Comparison of ENCODE assay signal across 1 cellular context in the genomic region with DNA sequence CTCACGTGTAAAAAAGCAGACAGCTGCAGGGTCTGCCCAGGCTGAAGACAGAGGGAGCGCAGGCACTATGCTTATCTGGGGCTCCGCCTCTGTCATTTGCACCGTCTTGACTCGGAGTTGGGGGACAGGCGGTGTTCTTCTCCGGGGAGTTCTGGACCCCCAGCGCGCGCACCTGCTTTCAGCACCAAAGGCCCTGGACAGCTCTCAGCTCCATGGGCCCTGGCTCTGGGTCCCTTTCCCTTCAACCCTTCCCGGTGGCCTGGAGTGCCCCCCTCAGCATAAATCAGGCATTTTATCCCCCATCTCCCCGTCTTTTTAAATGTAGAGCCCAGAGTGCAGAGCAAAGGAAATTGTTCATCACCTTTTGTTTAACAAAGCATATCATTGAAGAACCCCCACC.
TF ChIP-seq lines count a peak whose summit lies in the region.

No MANE protein-coding gene starts in this region.

TF ChIP-seq in K562, 482 proteins besides CTCF, POLR2A, EP300 and RAD21 (continued from another document):
- no peak for TF ChIP-seq CTCFL (IDR thresholded peaks at IDR 0.05; ENCODE audit: borderline replicate concordance, insufficient read depth, low read depth, low read length, poor library complexity, severe bottlenecking)
- no peak for TF ChIP-seq ZNF668 (CRISPR knock-in tag; IDR thresholded peaks at IDR 0.05)
- TF ChIP-seq, protein P1, sequence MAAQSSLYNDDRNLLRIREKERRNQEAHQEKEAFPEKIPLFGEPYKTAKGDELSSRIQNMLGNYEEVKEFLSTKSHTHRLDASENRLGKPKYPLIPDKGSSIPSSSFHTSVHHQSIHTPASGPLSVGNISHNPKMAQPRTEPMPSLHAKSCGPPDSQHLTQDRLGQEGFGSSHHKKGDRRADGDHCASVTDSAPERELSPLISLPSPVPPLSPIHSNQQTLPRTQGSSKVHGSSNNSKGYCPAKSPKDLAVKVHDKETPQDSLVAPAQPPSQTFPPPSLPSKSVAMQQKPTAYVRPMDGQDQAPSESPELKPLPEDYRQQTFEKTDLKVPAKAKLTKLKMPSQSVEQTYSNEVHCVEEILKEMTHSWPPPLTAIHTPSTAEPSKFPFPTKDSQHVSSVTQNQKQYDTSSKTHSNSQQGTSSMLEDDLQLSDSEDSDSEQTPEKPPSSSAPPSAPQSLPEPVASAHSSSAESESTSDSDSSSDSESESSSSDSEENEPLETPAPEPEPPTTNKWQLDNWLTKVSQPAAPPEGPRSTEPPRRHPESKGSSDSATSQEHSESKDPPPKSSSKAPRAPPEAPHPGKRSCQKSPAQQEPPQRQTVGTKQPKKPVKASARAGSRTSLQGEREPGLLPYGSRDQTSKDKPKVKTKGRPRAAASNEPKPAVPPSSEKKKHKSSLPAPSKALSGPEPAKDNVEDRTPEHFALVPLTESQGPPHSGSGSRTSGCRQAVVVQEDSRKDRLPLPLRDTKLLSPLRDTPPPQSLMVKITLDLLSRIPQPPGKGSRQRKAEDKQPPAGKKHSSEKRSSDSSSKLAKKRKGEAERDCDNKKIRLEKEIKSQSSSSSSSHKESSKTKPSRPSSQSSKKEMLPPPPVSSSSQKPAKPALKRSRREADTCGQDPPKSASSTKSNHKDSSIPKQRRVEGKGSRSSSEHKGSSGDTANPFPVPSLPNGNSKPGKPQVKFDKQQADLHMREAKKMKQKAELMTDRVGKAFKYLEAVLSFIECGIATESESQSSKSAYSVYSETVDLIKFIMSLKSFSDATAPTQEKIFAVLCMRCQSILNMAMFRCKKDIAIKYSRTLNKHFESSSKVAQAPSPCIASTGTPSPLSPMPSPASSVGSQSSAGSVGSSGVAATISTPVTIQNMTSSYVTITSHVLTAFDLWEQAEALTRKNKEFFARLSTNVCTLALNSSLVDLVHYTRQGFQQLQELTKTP (IDR thresholded peaks at IDR 0.05; ENCODE audit: low read depth in 1 of 2, partially characterized antibody in 2 of 2) = peak in 1 of 2 experiments; percentile 27
- peak; percentile 91 for TF ChIP-seq REST (CRISPR knock-in tag; IDR thresholded peaks at IDR 0.05; ENCODE audit: low read depth)
- peak; percentile 82 for TF ChIP-seq MIER1 (IDR thresholded peaks at IDR 0.05; ENCODE audit: low read depth)
- peak; percentile 88 for TF ChIP-seq EHMT2 (IDR thresholded peaks at IDR 0.05)
- no peak for TF ChIP-seq ILK (tag; IDR thresholded peaks at IDR 0.05; ENCODE audit: borderline replicate concordance, low read depth)
